In genomic region chr7:50854247-50854646, GRCh38 we compare ENCODE assay signal across 17 cellular contexts.
DNase-seq lines count a peak whose midpoint lies in the region; ATAC-seq and TF ChIP-seq lines count a peak whose summit lies in the region.
"Had no signal": no experiment of that assay in that cellular context is flagged by ENCODE, and none has a peak within 500 bp of the region (broad histone marks: within the 10 kb centered on the region; RNA-seq: fewer than 3 reads in every experiment).

No MANE protein-coding gene starts in this region.

- no peak overlapping the region for H3K18ac ChIP-seq in IMR-90 (ENCODE audit: low read depth, low read length)
- no peak overlapping the region for H3K18ac ChIP-seq in neuronal stem cell (ENCODE audit: low read length)

- TF ChIP-seq POLR2A in IMR-90 (IDR thresholded peaks at IDR 0.05; ENCODE audit: low read depth, low read length): no peak
- no peak for TF ChIP-seq POLR2A in vagina (IDR thresholded peaks at IDR 0.05)

- H3K9me1 ChIP-seq in IMR-90 (ENCODE audit: insufficient read depth, low read length): no peaks in the 10 kb centered on the region

- H3K4me2 ChIP-seq in IMR-90 (ENCODE audit: low read depth, low read length) (no peak overlapping the region), neuronal stem cell (ENCODE audit: insufficient read depth, low read length, poor library complexity, severe bottlenecking) (no peak overlapping the region)
- H3K4me2 ChIP-seq: BLaER1 had no signal

- H2BK20ac ChIP-seq in IMR-90 (ENCODE audit: low read depth, low read length): no peak overlapping the region

- no peaks in the 10 kb centered on the region for H3K9me3 ChIP-seq in IMR-90 (ENCODE audit: control insufficient read depth, insufficient read depth, low read length)
- H3K9me3 ChIP-seq in neuronal stem cell (replicated peaks in 1 of 2; ENCODE audit: control insufficient read depth in 2 of 2, insufficient read depth in 1 of 2, low read depth in 1 of 2, low read length in 2 of 2): no peaks in the 10 kb centered on the region
- no peaks in the 10 kb centered on the region for H3K9me3 ChIP-seq in vagina
- H3K9me3 ChIP-seq: BE2C, BLaER1, Caco-2 had no signal

- H3K9ac ChIP-seq in IMR-90 (ENCODE audit: low read depth, low read length): no peak overlapping the region
- no peak overlapping the region for H3K9ac ChIP-seq in neuronal stem cell (ENCODE audit: low read depth, low read length, poor library complexity)
- H3K9ac ChIP-seq: BLaER1 had no signal

- intact Hi-C loops in IMR-90 (cut with micrococcal nuclease): no loop called here
- intact Hi-C loops in vagina (cut with DNase I): no loop called here

- H2BK120ac ChIP-seq in IMR-90 (ENCODE audit: low read depth, low read length) (no peak overlapping the region), neuronal stem cell (ENCODE audit: low read depth, low read length) (no peak overlapping the region)

- H2BK15ac ChIP-seq in IMR-90 (ENCODE audit: low read depth, low read length) (no peak overlapping the region), neuronal stem cell (ENCODE audit: low read length) (no peak overlapping the region)

- in situ Hi-C loops in IMR-90 (cut with MboI; ENCODE audit: low sequenced_read_pairs): no loop called here

- H3K14ac ChIP-seq in IMR-90 (replicated peaks; ENCODE audit: low read depth, low read length): no peak overlapping the region
- H3K14ac ChIP-seq in neuronal stem cell (ENCODE audit: low read length): no peak overlapping the region

- H3K4me1 ChIP-seq in IMR-90 (ENCODE audit: control insufficient read depth, insufficient read depth, low read length) (no peaks in the 10 kb centered on the region), neuronal stem cell (ENCODE audit: control insufficient read depth in 2 of 2, insufficient read depth in 1 of 2, low read depth in 1 of 2, low read length in 2 of 2) (no peaks in the 10 kb centered on the region), vagina (no peaks in the 10 kb centered on the region)
- H3K4me1 ChIP-seq: BE2C had no signal

- H3K27ac ChIP-seq in C4-2B (peak overlapping the region; percentile 5; the same call in 1 of the 2 replicates), IMR-90 (ENCODE audit: insufficient read depth, low read length) (no peak overlapping the region), neuronal stem cell (replicated peaks; ENCODE audit: low read length) (no peak overlapping the region), vagina (no peak overlapping the region)
- H3K27ac ChIP-seq: BLaER1 had no signal

- POLR2A ChIA-PET in IMR-90 (lab: Charles Lee; ENCODE audit: unreplicated experiment): no interaction called here

- no peak for TF ChIP-seq RAD21 in IMR-90 (IDR thresholded peaks at IDR 0.05; ENCODE audit: low read length)

- no peak overlapping the region for H3K56ac ChIP-seq in IMR-90 (ENCODE audit: extremely low read depth, insufficient read depth, low read length)

- H2AK5ac ChIP-seq in IMR-90 (ENCODE audit: low read depth, low read length): no peak overlapping the region
- peak overlapping the region; percentile 20 for H2AK5ac ChIP-seq in neuronal stem cell (ENCODE audit: low read depth, low read length)

- H3K27me3 ChIP-seq in IMR-90 (ENCODE audit: control insufficient read depth, insufficient read depth, low read length) (peaks cover 65% of the 10 kb centered on the region), neuronal stem cell (ENCODE audit: control insufficient read depth in 3 of 3, insufficient read depth in 3 of 3, low read depth in 1 of 3, low read length in 3 of 3) (peaks cover 0 to 3% (median 0%) of the 10 kb centered on the region in 3 experiments), vagina (no peaks in the 10 kb centered on the region)
- H3K27me3 ChIP-seq: BE2C, BLaER1 had no signal

- peak overlapping the region; percentile 49 for H2AFZ ChIP-seq in IMR-90 (replicated peaks; ENCODE audit: low read length, poor library complexity)
- H2AFZ ChIP-seq in neuronal stem cell (ENCODE audit: low read length): no peak overlapping the region

- H3K4me3 ChIP-seq in IMR-90 (ENCODE audit: insufficient read depth, low read depth, low read length) (no peak overlapping the region), neuronal stem cell (ENCODE audit: low read length in 2 of 2) (no peak overlapping the region), vagina (no peak overlapping the region)
- H3K4me3 ChIP-seq: BLaER1 had no signal

- WGBS in IMR-90 (ENCODE audit: extremely low coverage in 2 of 2, insufficient read length in 1 of 2), 2 experiments: no CpG with 5 or more reads among the region's 6 CpGs
- WGBS in neuronal stem cell (ENCODE audit: extremely low coverage in 2 of 2, insufficient read length in 2 of 2, insufficient replicate concordance in 1 of 2), 2 donors: no CpG with 5 or more reads among the region's 6 CpGs

- H4K91ac ChIP-seq in IMR-90 (ENCODE audit: insufficient read depth, low read depth, low read length) (no peak overlapping the region), neuronal stem cell (ENCODE audit: low read depth, low read length, poor library complexity) (no peak overlapping the region)

- H4K8ac ChIP-seq in IMR-90 (ENCODE audit: low read depth in 2 of 2, low read length in 2 of 2) (no peak overlapping the region), neuronal stem cell (ENCODE audit: low read depth, low read length) (no peak overlapping the region)

- H2BK12ac ChIP-seq in neuronal stem cell (ENCODE audit: low read length): no peak overlapping the region

- CTCF ChIA-PET in IMR-90 (lab: Yijun Ruan, JAX): no interaction called here

- dilution Hi-C loops in IMR-90 (cut with HindIII; ENCODE audit: low sequenced_read_pairs, unreplicated experiment): no loop called here

- no peaks in the 10 kb centered on the region for H3K79me1 ChIP-seq in IMR-90 (ENCODE audit: low read depth in 1 of 2, low read length in 2 of 2)
- H3K79me1 ChIP-seq in neuronal stem cell (ENCODE audit: low read depth, low read length): no peaks in the 10 kb centered on the region

- H3K36me3 ChIP-seq in IMR-90 (ENCODE audit: control insufficient read depth, insufficient read depth, low read length) (no peaks in the 10 kb centered on the region), neuronal stem cell (replicated peaks in 1 of 2; ENCODE audit: control insufficient read depth in 2 of 2, insufficient read depth in 2 of 2, low read length in 2 of 2) (no peaks in the 10 kb centered on the region), vagina (no peaks in the 10 kb centered on the region)
- H3K36me3 ChIP-seq: BE2C, BLaER1 had no signal

- DNase-seq in IMR-90: no peak
- DNase-seq in neuronal stem cell (ENCODE audit: low spot score): no peak
- peak; percentile 56 to 70 for DNase-seq in vagina (ENCODE audit: extremely low spot score in 2 of 2)
- no peak for DNase-seq in globus pallidus (ENCODE audit: low spot score)
- no peak for DNase-seq in cortex of kidney (lab: John Stamatoyannopoulos, UW)
- DNase-seq: 8988T; ACHN; BE2C; Calu3; CD4-positive, alpha-beta T cell; CD8-positive, alpha-beta T cell; DMS79 treated with DMSO at 0.1 percent for 48 hours; GF-D8 had no signal

- no TSS peak for BruUV-seq in IMR-90 (replicated peaks; lab: Mats Ljungman, UMichigan)

- no peak overlapping the region for H2BK5ac ChIP-seq in IMR-90 (ENCODE audit: low read depth, low read length, poor library complexity, severe bottlenecking)
- H2BK5ac ChIP-seq in neuronal stem cell (ENCODE audit: low read length): no peak overlapping the region

- no peaks in the 10 kb centered on the region for H4K20me1 ChIP-seq in IMR-90 (ENCODE audit: insufficient read depth, low read length)
- H4K20me1 ChIP-seq: BLaER1 had no signal

- no peak overlapping the region for H4K5ac ChIP-seq in IMR-90 (ENCODE audit: low read depth, low read length)

- TF ChIP-seq CTCF in C4-2B (conservative IDR thresholded peaks at IDR 0.05) (no peak), IMR-90 (conservative IDR thresholded peaks at IDR 0.05; ENCODE audit: low read depth, low read length) (no peak), vagina (IDR thresholded peaks at IDR 0.05) (no peak)

- H2AK9ac ChIP-seq in IMR-90 (replicated peaks; ENCODE audit: low read depth, low read length, poor library complexity): no peak overlapping the region

- no peak overlapping the region for H3K4ac ChIP-seq in IMR-90 (ENCODE audit: low read depth, low read length)
- no peak overlapping the region for H3K4ac ChIP-seq in neuronal stem cell (ENCODE audit: low read length)

- no peak overlapping the region for H3K23ac ChIP-seq in IMR-90 (ENCODE audit: low read depth, low read length)
- no peak overlapping the region for H3K23ac ChIP-seq in neuronal stem cell (ENCODE audit: low read depth, low read length, poor library complexity)

- no peak for ATAC-seq in IMR-90 (ENCODE audit: low read depth)
- ATAC-seq in HG03139 (IDR thresholded peaks at IDR 0.05; ENCODE audit: unreplicated experiment): no peak
- ATAC-seq: CD8-positive, alpha-beta T cell had no signal

TF ChIP-seq in IMR-90, 13 proteins besides CTCF, POLR2A, EP300 and RAD21:
- no peak for TF ChIP-seq RCOR1 (IDR thresholded peaks at IDR 0.05; ENCODE audit: insufficient replicate concordance, low read length)
- TF ChIP-seq NFE2L2 (IDR thresholded peaks at IDR 0.05; ENCODE audit: low read depth, low read length): no peak
- no peak for TF ChIP-seq FOS (IDR thresholded peaks at IDR 0.05; ENCODE audit: low read depth, low read length)
- no peak for TF ChIP-seq CHD1 (IDR thresholded peaks at IDR 0.05; ENCODE audit: low read depth, low read length)
- no peak for TF ChIP-seq BHLHE40 (IDR thresholded peaks at IDR 0.05; ENCODE audit: low read depth, low read length)
- no peak for TF ChIP-seq MAZ (IDR thresholded peaks at IDR 0.05; ENCODE audit: borderline replicate concordance, low read depth, low read length)
- no peak for TF ChIP-seq CEBPB (IDR thresholded peaks at IDR 0.05; ENCODE audit: low read depth, low read length)
- TF ChIP-seq SMC3 (IDR thresholded peaks at IDR 0.05; ENCODE audit: low read depth, low read length): no peak
- no peak for TF ChIP-seq MAFK (IDR thresholded peaks at IDR 0.05; ENCODE audit: low read depth, low read length)
- TF ChIP-seq MXI1 (IDR thresholded peaks at IDR 0.05; ENCODE audit: borderline replicate concordance, low read depth, low read length): no peak

Comparison
In these comparisons a context has a peak if more than half of its experiments do, and no peak if none do; other contexts are left out.
1. DNase-seq: peak in vagina (2 of 2); none in IMR-90 (single experiment), neuronal stem cell (single experiment), globus pallidus (single experiment) and cortex of kidney (single experiment).